19 cellular contexts compared by ENCODE assay signal in genomic region chr4:150080335-150080734, GRCh38. TPM values are rescaled to one million over a fixed set of nuclear protein-coding genes. Genes with fewer than 3 reads are reported as not detected.
DNase-seq lines count a peak whose midpoint lies in the region; ATAC-seq and TF ChIP-seq lines count a peak whose summit lies in the region.
"Had no signal": no experiment of that assay in that cellular context is flagged by ENCODE, and none has a peak within 500 bp of the region (broad histone marks: within the 10 kb centered on the region; RNA-seq: fewer than 3 reads in every experiment).

No MANE protein-coding gene starts in this region.

- no peaks in the 10 kb centered on the region for H3K79me2 ChIP-seq in hepatocyte

- peaks cover 10% of the 10 kb centered on the region for H3K27me3 Mint-ChIP-seq in type B pancreatic cell

- no peak overlapping the region for H3K9ac ChIP-seq in adipocyte (ENCODE audit: low read length)

- no peak overlapping the region for H3K27ac Mint-ChIP-seq in type B pancreatic cell
- H3K27ac Mint-ChIP-seq: activated T-helper 17 cell treated with anti-CD3 and anti-CD28 coated beads, Interleukin-2, amount 50 U/mL, for 72 hours; GM23338; natural killer cell treated with Interleukin-12 subunit alpha and Interleukin-12 subunit beta and Interleukin-15 and Interleukin-18, amount 100 ng/mL, for 72 hours had no signal

- H4K20me1 ChIP-seq in hepatocyte (ENCODE audit: insufficient read depth, poor library complexity, severe bottlenecking), result no peaks in the 10 kb centered on the region

- intact Hi-C loops in heart left ventricle (cut with DNase I) (loop anchor here in 4 of 10 donors (5.0 to 10.0 kb wide), 3 partner anchors 94 to 127 kb away; no protein-coding TSS in a partner anchor), Right ventricle myocardium superior (cut with DNase I) (no loop called here)

- H3K4me2 ChIP-seq in hepatocyte, result peak overlapping the region; percentile 99

- H3K4me3 ChIP-seq in heart left ventricle (peak overlapping the region in 8 of 12 donors; percentile 73 to 90 (median 82)), adipocyte (ENCODE audit: low read length) (peak overlapping the region; percentile 86), hepatocyte (no peak overlapping the region)

- 77 to 78% (median 77%) methylated on average over 5 of the region's 5 CpGs for WGBS in heart left ventricle, 4 donors
- 73% methylated on average over 5 of the region's 5 CpGs for WGBS in hepatocyte (ENCODE audit: low lambda C conversion rate, missing lambda C conversion rate)

- no peak for ATAC-seq in heart left ventricle
- ATAC-seq in Right ventricle myocardium superior (ENCODE audit: poor library complexity), result no peak
- ATAC-seq: activated T-helper 17 cell treated with anti-CD3 and anti-CD28 coated beads, Interleukin-2, amount 50 U/mL, for 72 hours; GM23338; left colon; natural killer cell treated with Interleukin-12 subunit alpha and Interleukin-12 subunit beta and Interleukin-15 and Interleukin-18, amount 100 ng/mL, for 72 hours had no signal

- H3K4me3 Mint-ChIP-seq in type B pancreatic cell, result peak overlapping the region; percentile 77

- no peak overlapping the region for H2AFZ ChIP-seq in hepatocyte
- H2AFZ ChIP-seq: GM23338 had no signal

- no peak for TF ChIP-seq POLR2A in heart left ventricle (IDR thresholded peaks at IDR 0.05)

- no peak overlapping the region for H3K27ac ChIP-seq in heart left ventricle
- H3K27ac ChIP-seq in hepatocyte, result no peak overlapping the region

- peaks cover 21% of the 10 kb centered on the region for H3K4me1 Mint-ChIP-seq in type B pancreatic cell (ENCODE audit: unreplicated experiment)
- H3K4me1 Mint-ChIP-seq: activated T-helper 17 cell treated with anti-CD3 and anti-CD28 coated beads, Interleukin-2, amount 50 U/mL, for 72 hours had no signal

- peaks cover 0 to 5% (median 0%) of the 10 kb centered on the region in 9 donors for H3K27me3 ChIP-seq in heart left ventricle
- H3K27me3 ChIP-seq in adipocyte (replicated peaks; ENCODE audit: control insufficient read depth, insufficient read depth, low read length), result no peaks in the 10 kb centered on the region
- H3K27me3 ChIP-seq in hepatocyte, result peaks cover 5% of the 10 kb centered on the region
- H3K27me3 ChIP-seq: BE2C, transverse colon had no signal

- H3K4me1 ChIP-seq in heart left ventricle (peaks cover 0 to 39% (median 16%) of the 10 kb centered on the region in 12 donors), adipocyte (ENCODE audit: control insufficient read depth, insufficient read depth, low read length) (peaks cover 16% of the 10 kb centered on the region), hepatocyte (ENCODE audit: insufficient read depth) (peaks cover 5% of the 10 kb centered on the region)

- H3K36me3 ChIP-seq in heart left ventricle (no peaks in the 10 kb centered on the region), adipocyte (ENCODE audit: control insufficient read depth, insufficient read depth, low read length, severe bottlenecking) (no peaks in the 10 kb centered on the region), hepatocyte (replicated peaks; ENCODE audit: insufficient read depth, low read depth) (no peaks in the 10 kb centered on the region)
- H3K36me3 ChIP-seq: BE2C, transverse colon had no signal

- H3K9me2 ChIP-seq in hepatocyte (replicated peaks; ENCODE audit: insufficient read depth), result no peaks in the 10 kb centered on the region

- TF ChIP-seq CTCF in heart left ventricle (IDR thresholded peaks at IDR 0.05) (no peak), hepatocyte (IDR thresholded peaks at IDR 0.05; ENCODE audit: poor library complexity) (no peak), type B pancreatic cell (conservative IDR thresholded peaks at IDR 0.05) (no peak)

- peaks cover 18% of the 10 kb centered on the region for H3K36me3 Mint-ChIP-seq in type B pancreatic cell

- H3K9me3 ChIP-seq in heart left ventricle (peaks cover 0 to 3% (median 0%) of the 10 kb centered on the region in 12 donors), adipocyte (ENCODE audit: control insufficient read depth, low read length) (no peaks in the 10 kb centered on the region), hepatocyte (ENCODE audit: low read depth) (no peaks in the 10 kb centered on the region)
- H3K9me3 ChIP-seq: BE2C, transverse colon had no signal

- H3K9me3 Mint-ChIP-seq in type B pancreatic cell, result peaks cover 5% of the 10 kb centered on the region
- H3K9me3 Mint-ChIP-seq: activated T-helper 17 cell treated with anti-CD3 and anti-CD28 coated beads, Interleukin-2, amount 50 U/mL, for 72 hours; GM23338; natural killer cell treated with Interleukin-12 subunit alpha and Interleukin-12 subunit beta and Interleukin-15 and Interleukin-18, amount 100 ng/mL, for 72 hours had no signal

- DNase-seq in heart left ventricle (no peak), Right ventricle myocardium superior (no peak), adipocyte (ENCODE audit: low read depth) (no peak), hepatocyte (ENCODE audit: low spot score) (no peak), type B pancreatic cell (ENCODE audit: extremely low spot score, unreplicated experiment) (no peak), 8988T (no peak), Kasumi-1 (lab: John Stamatoyannopoulos, UW) (no peak), NCI-H1694 (lab: John Stamatoyannopoulos, UW) (no peak)
- DNase-seq: activated CD4-positive, alpha-beta T cell treated with anti-CD3 and anti-CD28 coated beads for 48 hours; aorta; BE2C; effector memory CD4-positive, alpha-beta T cell; left colon; OCI-M1; stimulated activated CD4-positive, alpha-beta T cell treated with anti-CD3 and anti-CD28 coated beads, Interleukin-12 subunit alpha, Interleukin-12 subunit beta, amount 100 ng/mL, for 4 hours; transverse colon had no signal

RNA-seq across cellular contexts. Expression of gene DCLK2, which starts 2.1 kb away (rescaled TPM):
- total RNA-seq in heart left ventricle, result 10 to 100 TPM; 13.5 to 38.4 (median 17.5) TPM
- 1 to 10 TPM; 6.4 to 8.2 TPM for polyA plus RNA-seq in heart left ventricle
- total RNA-seq in Right ventricle myocardium superior, result 19.9 TPM
- total RNA-seq in hepatocyte, result 2.2 and 2.8 TPM in 2 replicates
- polyA plus RNA-seq in hepatocyte, result 1.5 and 2.7 TPM in 2 replicates
- 4.8 and 24.9 TPM in 2 replicates for total RNA-seq in type B pancreatic cell (ENCODE audit: low replicate concordance)
- polyA plus RNA-seq: GM23338 had no signal
